Comparison of ENCODE assay signal across 16 cellular contexts in genomic region chr13:66301482-66301881, GRCh38.
"Had no signal": no experiment of that assay in that cellular context is flagged by ENCODE, and none has a peak within 500 bp of the region (broad histone marks: within the 10 kb centered on the region; RNA-seq: fewer than 3 reads in every experiment).

No MANE protein-coding gene starts in this region.

- DNase-seq: KBM-7, MM.1S, NCI-H1092 treated with DMSO at 0.1 percent for 48 hours, NCI-H1436, NCI-H187 treated with DMSO at 0.1 percent for 48 hours, NCI-H2029 treated with DMSO at 0.1 percent for 48 hours, NCI-H2171 treated with DMSO at 0.1 percent for 48 hours, NCI-H345, NCI-H446 treated with DMSO at 0.1 percent for 48 hours, NCI-H510A treated with DMSO at 0.1 percent for 48 hours, NCI-H774, SHP77 treated with DMSO at 0.1 percent for 48 hours, SJCRH30 had no signal

- H3K27ac ChIP-seq: SJCRH30 had no signal

- H3K36me3 ChIP-seq: SJCRH30 had no signal

- ATAC-seq: Panc1, Right ventricle myocardium inferior, SK-N-SH treated with all-trans-retinoic acid at 6 μM for 48 hours had no signal

- H3K9me3 ChIP-seq: SJCRH30 had no signal

- H3K27me3 ChIP-seq: SJCRH30 had no signal

- H3K4me3 ChIP-seq: SJCRH30 had no signal

- H3K4me1 ChIP-seq: SJCRH30 had no signal
